Comparison of ENCODE assay signal across 19 cellular contexts in the genomic region with DNA sequence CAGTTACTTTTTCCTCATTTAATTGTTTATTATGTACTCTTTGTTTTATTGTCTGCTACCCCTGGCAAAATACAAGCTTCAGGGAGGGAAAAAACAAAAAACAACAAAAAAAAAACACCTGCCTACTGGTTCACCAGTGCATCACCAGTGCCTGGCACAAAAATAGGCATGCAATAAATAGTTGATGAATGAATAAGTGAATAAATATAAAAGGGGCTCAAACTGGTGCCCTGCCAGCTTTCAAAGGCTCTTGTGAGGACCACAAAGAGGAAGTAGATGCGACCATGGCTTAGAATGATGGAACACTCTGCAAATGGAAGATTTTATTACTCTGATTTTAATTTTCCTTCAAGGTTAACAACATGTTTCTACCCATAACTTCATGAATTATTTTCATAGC.
A peak's percentile ranks its signal among the peaks of the same experiment; 100 is the strongest.
DNase-seq lines count a peak whose midpoint lies in the region; ATAC-seq and TF ChIP-seq lines count a peak whose summit lies in the region.
"Had no signal": no experiment of that assay in that cellular context is flagged by ENCODE, and none has a peak within 500 bp of the region (broad histone marks: within the 10 kb centered on the region; RNA-seq: fewer than 3 reads in every experiment).

No MANE protein-coding gene starts in this region.

- H3K9me3 ChIP-seq in breast epithelium (no peaks in the 10 kb centered on the region), ascending aorta (no peaks in the 10 kb centered on the region), mesenchymal stem cell (ENCODE audit: control insufficient read depth, low read length) (no peaks in the 10 kb centered on the region)
- H3K9me3 ChIP-seq: right atrium auricular region had no signal

- H3K36me3 Mint-ChIP-seq in MCF 10A (ENCODE audit: insufficient read depth, unreplicated experiment) (no peaks in the 10 kb centered on the region), immature natural killer cell (no peaks in the 10 kb centered on the region)
- H3K36me3 Mint-ChIP-seq: activated naive CD8-positive, alpha-beta T cell; CD8-positive, alpha-beta T cell had no signal

- WGBS in mesenchymal stem cell, result no CpG with 5 or more reads among the region's 1 CpG

- no peak for ATAC-seq in GM21825 (IDR thresholded peaks at IDR 0.05; ENCODE audit: unreplicated experiment)
- ATAC-seq: CD8-positive, alpha-beta T cell; effector memory CD8-positive, alpha-beta T cell had no signal

- no peak overlapping the region for H2AFZ ChIP-seq in mesenchymal stem cell (ENCODE audit: low read depth, low read length)

- H4K8ac ChIP-seq in mesenchymal stem cell (ENCODE audit: low read length), result no peak overlapping the region

- H3K9me3 Mint-ChIP-seq in MCF 10A (ENCODE audit: unreplicated experiment) (no peaks in the 10 kb centered on the region), immature natural killer cell (no peaks in the 10 kb centered on the region)
- H3K9me3 Mint-ChIP-seq: CD8-positive, alpha-beta T cell had no signal

- H3K4me2 ChIP-seq in mesenchymal stem cell (ENCODE audit: low read length, poor library complexity, severe bottlenecking), result no peak overlapping the region

- DNase-seq in MCF 10A (ENCODE audit: unreplicated experiment) (no peak), breast epithelium (ENCODE audit: low spot score in 2 of 2) (no peak), ascending aorta (ENCODE audit: low spot score in 2 of 2) (no peak), mesenchymal stem cell (no peak), immature natural killer cell (no peak), foreskin melanocyte (no peak), RKO (ENCODE audit: low spot score) (no peak)
- DNase-seq: activated CD4-positive, alpha-beta T cell treated with anti-CD3 and anti-CD28 coated beads, Interleukin-2, amount 10 ng/mL, durations not matched to agents 24 days and 14 days; CD8-positive, alpha-beta T cell; central memory CD4-positive, alpha-beta T cell; effector memory CD8-positive, alpha-beta T cell; mesendoderm; NCI-H1048; Right ventricle myocardium superior; stimulated activated CD4-positive, alpha-beta T cell treated with anti-CD3 and anti-CD28 coated beads, Interleukin-2, amount 100 ng/mL, for 24 hours; T-helper 9 cell had no signal

- intact Hi-C loops in MCF 10A (cut with micrococcal nuclease) (no loop called here), breast epithelium (cut with DNase I; ENCODE audit: low total_unique reads) (no loop called here), ascending aorta (cut with DNase I) (no loop called here)

- H2BK120ac ChIP-seq in mesenchymal stem cell (ENCODE audit: low read depth, low read length), result peak overlapping the region; percentile 98

- POLR2A ChIA-PET in MCF 10A (lab: Yijun Ruan, JAX), result interaction anchor here (0.6 to 1.2 kb wide), 2 partner anchors 41 to 143 kb away, joined by 3 read pairs; no protein-coding TSS in a partner anchor

- no peak overlapping the region for H3K4ac ChIP-seq in mesenchymal stem cell (ENCODE audit: low read depth in 1 of 2, low read length in 2 of 2)

- no peak for TF ChIP-seq POLR2A in breast epithelium (IDR thresholded peaks at IDR 0.05)

- no peak overlapping the region for H2BK15ac ChIP-seq in mesenchymal stem cell (ENCODE audit: low read depth, poor library complexity, severe bottlenecking)

- H3K4me1 ChIP-seq in breast epithelium, result no peaks in the 10 kb centered on the region
- peaks cover 6 to 14% of the 10 kb centered on the region in 2 donors for H3K4me1 ChIP-seq in ascending aorta
- H3K4me1 ChIP-seq in mesenchymal stem cell (ENCODE audit: control insufficient read depth, insufficient read depth, low read depth, low read length), result peaks cover 4% of the 10 kb centered on the region
- H3K4me1 ChIP-seq: right atrium auricular region had no signal

- H3K36me3 ChIP-seq in breast epithelium, result no peaks in the 10 kb centered on the region
- no peaks in the 10 kb centered on the region for H3K36me3 ChIP-seq in ascending aorta
- no peaks in the 10 kb centered on the region for H3K36me3 ChIP-seq in mesenchymal stem cell (ENCODE audit: control insufficient read depth in 1 of 2, insufficient read depth in 2 of 2, low read depth in 1 of 2, low read length in 2 of 2)
- H3K36me3 ChIP-seq: right atrium auricular region had no signal

- H3K23ac ChIP-seq in mesenchymal stem cell (ENCODE audit: low read length in 2 of 2), result no peak overlapping the region

- peaks cover 34% of the 10 kb centered on the region for H3K4me1 Mint-ChIP-seq in MCF 10A (ENCODE audit: insufficient read depth, unreplicated experiment)
- no peaks in the 10 kb centered on the region for H3K4me1 Mint-ChIP-seq in immature natural killer cell
- H3K4me1 Mint-ChIP-seq: activated CD4-positive, alpha-beta T cell treated with anti-CD3 and anti-CD28 coated beads, Interleukin-2, amount 10 ng/mL, durations not matched to agents 24 days and 14 days had no signal

- H3K27me3 Mint-ChIP-seq in MCF 10A (ENCODE audit: insufficient read depth, unreplicated experiment) (no peaks in the 10 kb centered on the region), immature natural killer cell (ENCODE audit: low read depth in 3 of 3) (peaks cover 0 to 3% (median 0%) of the 10 kb centered on the region in 3 donors)

- no TSS peak for BruUV-seq in MCF 10A (replicated peaks; lab: Mats Ljungman, UMichigan)

- no peak overlapping the region for H2BK12ac ChIP-seq in mesenchymal stem cell (ENCODE audit: low read length in 2 of 2)

- H3K27me3 ChIP-seq in breast epithelium (no peaks in the 10 kb centered on the region), ascending aorta (no peaks in the 10 kb centered on the region), mesenchymal stem cell (ENCODE audit: control insufficient read depth in 1 of 2, insufficient read depth in 1 of 2, low read length in 2 of 2) (no peaks in the 10 kb centered on the region)
- H3K27me3 ChIP-seq: right atrium auricular region had no signal

- no peak overlapping the region for H3K4me3 ChIP-seq in breast epithelium
- H3K4me3 ChIP-seq in ascending aorta, result no peak overlapping the region
- no peak overlapping the region for H3K4me3 ChIP-seq in mesenchymal stem cell (ENCODE audit: insufficient read depth in 1 of 2, low read depth in 1 of 2, low read length in 2 of 2)
- H3K4me3 ChIP-seq: right atrium auricular region had no signal

- H2AK5ac ChIP-seq in mesenchymal stem cell (ENCODE audit: low read length, severe bottlenecking), result peak overlapping the region; percentile 92

- H3K14ac ChIP-seq in mesenchymal stem cell (ENCODE audit: low read length in 2 of 2), result no peak overlapping the region

- TF ChIP-seq CTCF in MCF 10A (IDR thresholded peaks at IDR 0.05; ENCODE audit: unreplicated experiment) (no peak), breast epithelium (IDR thresholded peaks at IDR 0.05) (no peak), ascending aorta (IDR thresholded peaks at IDR 0.05) (no peak)

- H2BK5ac ChIP-seq in mesenchymal stem cell (ENCODE audit: low read depth, low read length, poor library complexity, severe bottlenecking), result peak overlapping the region; percentile 99

- no peaks in the 10 kb centered on the region for H3K79me1 ChIP-seq in mesenchymal stem cell (replicated peaks; ENCODE audit: low read length, poor library complexity, severe bottlenecking)

- CTCF ChIA-PET in MCF 10A (lab: Yijun Ruan, JAX), result interaction anchor here (0.6 to 2.0 kb wide), 6 partner anchors 12 to 438 kb away, joined by 3 to 12 read pairs (median 4); no protein-coding TSS in a partner anchor

- H4K91ac ChIP-seq in mesenchymal stem cell (ENCODE audit: low read length), result no peak overlapping the region

- peak overlapping the region in 1 of 2 donors; percentile 45 for H3K27ac ChIP-seq in breast epithelium
- peak overlapping the region; percentile 25 to 65 for H3K27ac ChIP-seq in ascending aorta
- peak overlapping the region; percentile 100 for H3K27ac ChIP-seq in mesenchymal stem cell (ENCODE audit: low read length, poor library complexity, severe bottlenecking)

- H3K27ac Mint-ChIP-seq in MCF 10A (ENCODE audit: low read depth, unreplicated experiment) (peak overlapping the region; percentile 81), immature natural killer cell (no peak overlapping the region)
- H3K27ac Mint-ChIP-seq: activated CD4-positive, alpha-beta T cell treated with anti-CD3 and anti-CD28 coated beads, Interleukin-2, amount 10 ng/mL, durations not matched to agents 24 days and 14 days; activated naive CD8-positive, alpha-beta T cell; CD8-positive, alpha-beta T cell; effector memory CD8-positive, alpha-beta T cell had no signal

- peak overlapping the region; percentile 46 for H3K9ac ChIP-seq in mesenchymal stem cell (ENCODE audit: low read length)

- H3K18ac ChIP-seq in mesenchymal stem cell (ENCODE audit: low read depth in 1 of 2, low read length in 2 of 2), result peak overlapping the region in 1 of 2 experiments; percentile 21

- H3K4me3 Mint-ChIP-seq in MCF 10A (ENCODE audit: unreplicated experiment) (no peak overlapping the region), immature natural killer cell (no peak overlapping the region)
- H3K4me3 Mint-ChIP-seq: activated CD4-positive, alpha-beta T cell treated with anti-CD3 and anti-CD28 coated beads, Interleukin-2, amount 10 ng/mL, durations not matched to agents 24 days and 14 days; activated naive CD8-positive, alpha-beta T cell; CD8-positive, alpha-beta T cell; effector memory CD8-positive, alpha-beta T cell had no signal
